ENCODE assay signal across 28 cellular contexts in genomic region chr2:191719938-191720337, GRCh38.
"Had no signal": no experiment of that assay in that cellular context is flagged by ENCODE, and none has a peak within 500 bp of the region (broad histone marks: within the 10 kb centered on the region; RNA-seq: fewer than 3 reads in every experiment).

No MANE protein-coding gene starts in this region.

- H3K4me1 ChIP-seq: left lung, lower lobe of right lung, right atrium auricular region, stomach, testis, thyroid gland, transverse colon, upper lobe of left lung, vagina had no signal

- H3K27me3 ChIP-seq: left lung, ovary, right atrium auricular region, stomach, testis, thyroid gland, transverse colon, upper lobe of left lung, vagina had no signal

- H3K36me3 ChIP-seq: left lung, lower lobe of right lung, ovary, right atrium auricular region, stomach, thyroid gland, transverse colon, upper lobe of left lung, vagina had no signal

- H3K4me3 ChIP-seq: left lung, lower lobe of right lung, ovary, right atrium auricular region, skin epidermis, stomach, testis, thyroid gland, transverse colon, upper lobe of left lung, vagina had no signal

- H3K27ac ChIP-seq: left lung, lower lobe of right lung, ovary, right atrium auricular region, skin epidermis, stomach, testis, thyroid gland, transverse colon, upper lobe of left lung, vagina had no signal

- ATAC-seq: left colon; left lung; lower lobe of right lung; natural killer cell; sciatic nerve; stimulated activated naive B cell treated with anti-CD40 and anti-IgM and Interleukin-4, amounts not matched to agents 10 μg/mL and 1 μg/mL and 100 μg/mL, for 72 hours; stimulated activated naive CD8-positive, alpha-beta T cell treated with anti-CD3 and anti-CD28 coated beads, Interleukin-15, Interleukin-2, amounts not matched to agents 100 U/mL and 50 U/mL, for 24 hours had no signal

- FAIRE-seq: islet of Langerhans, kidney had no signal

- DNase-seq: hypothalamus; immature natural killer cell; kidney; left colon; left lung; lower lobe of right lung; mammary epithelial cell; mesendoderm; naive B cell; natural killer cell; nephron progenitor cell; ovary; stimulated activated CD4-positive, alpha-beta T cell treated with anti-CD3 and anti-CD28 coated beads, Interleukin-12 subunit alpha, Interleukin-12 subunit beta, amount 100 ng/mL, for 4 hours; stimulated activated CD4-positive, alpha-beta T cell treated with anti-CD3 and anti-CD28 coated beads, Interleukin-15, amount 100 ng/mL, for 24 hours; stimulated activated CD4-positive, alpha-beta T cell treated with anti-CD3 and anti-CD28 coated beads, Interleukin-2, amount 100 ng/mL, for 24 hours; stimulated activated CD4-positive, alpha-beta T cell treated with anti-CD3 and anti-CD28 coated beads, Interleukin-4, amount 100 ng/mL, for 1 hour; stimulated activated naive B cell treated with anti-CD40 and anti-IgM and Interleukin-4, amounts not matched to agents 10 μg/mL and 1 μg/mL and 100 μg/mL, for 72 hours; stimulated activated naive CD8-positive, alpha-beta T cell treated with anti-CD3 and anti-CD28 coated beads, Interleukin-15, Interleukin-2, amounts not matched to agents 100 U/mL and 50 U/mL, for 24 hours; stomach; testis; thyroid gland; transverse colon; upper lobe of left lung had no signal

- H3K9me3 ChIP-seq: left lung, lower lobe of right lung, ovary, right atrium auricular region, stomach, testis, thyroid gland, transverse colon, upper lobe of left lung, vagina had no signal
